Comparison of ENCODE assay signal across 14 cellular contexts in genomic region chr18:24672165-24672950, GRCh38.
DNase-seq lines count a peak whose midpoint lies in the region; ATAC-seq and TF ChIP-seq lines count a peak whose summit lies in the region.
"Had no signal": no experiment of that assay in that cellular context is flagged by ENCODE, and none has a peak within 500 bp of the region (broad histone marks: within the 10 kb centered on the region; RNA-seq: fewer than 3 reads in every experiment).

No MANE protein-coding gene starts in this region.

- H4K20me1 ChIP-seq in SK-N-SH (ENCODE audit: insufficient read depth): no peaks in the 10 kb centered on the region

- H3K27me3 Mint-ChIP-seq in CD4-positive, alpha-beta T cell: peaks cover 16% of the 10 kb centered on the region

- no peak for ATAC-seq in CD4-positive, alpha-beta T cell (ENCODE audit: poor library complexity)

- H3K9ac ChIP-seq in SK-N-SH: no peak overlapping the region

- CTCF ChIA-PET in HEK293 (lab: Yijun Ruan, JAX) (interaction anchor here (0.7 to 1.3 kb wide), 4 partner anchors 40 to 311 kb away, joined by 3 to 4 read pairs (median 3); no protein-coding TSS in a partner anchor), SK-N-SH (lab: Yijun Ruan, JAX) (interaction anchor here (0.9 to 4.0 kb wide), 29 partner anchors 9 to 424 kb away, joined by 3 to 77 read pairs (median 5); no protein-coding TSS in a partner anchor)
- CTCF ChIA-PET in CD4-positive, alpha-beta T cell (lab: Charles Lee): no interaction called here

- no peaks in the 10 kb centered on the region for H3K9me3 Mint-ChIP-seq in CD4-positive, alpha-beta T cell
- H3K9me3 Mint-ChIP-seq: T-helper 1 cell treated with Interleukin-12 subunit alpha and Interleukin-12 subunit beta and Interleukin-4 antibody, amounts not matched to agents 30 μg/mL and 1 μg/mL, for 36 hours had no signal

- H3K4me3 Mint-ChIP-seq in CD4-positive, alpha-beta T cell: no peak overlapping the region
- H3K4me3 Mint-ChIP-seq: T-helper 1 cell treated with Interleukin-12 subunit alpha and Interleukin-12 subunit beta and Interleukin-4 antibody, amounts not matched to agents 30 μg/mL and 1 μg/mL, for 36 hours had no signal

- 2% methylated on average over 9 of the region's 9 CpGs for WGBS in SK-N-SH (ENCODE audit: low lambda C conversion rate)

- H3K4me1 ChIP-seq in HEK293 (ENCODE audit: control insufficient read depth, insufficient read depth, low read length) (no peaks in the 10 kb centered on the region), SK-N-SH (ENCODE audit: control insufficient read depth in 1 of 2, insufficient read depth in 2 of 2, low read depth in 1 of 2, low read length in 1 of 2) (peaks cover 0 to 26% of the 10 kb centered on the region in 2 experiments; a peak in 2 of 4 replicates)
- H3K4me1 ChIP-seq: tibial nerve had no signal

- TF ChIP-seq RAD21 in SK-N-SH (IDR thresholded peaks at IDR 0.05; ENCODE audit: low read length): peak; percentile 77

- H3K9me2 ChIP-seq in SK-N-SH: no peaks in the 10 kb centered on the region

- no peaks in the 10 kb centered on the region for H3K27me3 ChIP-seq in SK-N-SH (ENCODE audit: insufficient read depth)
- H3K27me3 ChIP-seq in CD4-positive, alpha-beta T cell (ENCODE audit: control insufficient read depth, insufficient read depth, low read length): no peaks in the 10 kb centered on the region
- H3K27me3 ChIP-seq: tibial nerve had no signal

- POLR2A ChIA-PET in HEK293 (lab: Yijun Ruan, JAX) (interaction anchor here (0.6 to 0.7 kb wide), 2 partner anchors 32 to 35 kb away, joined by 3 to 4 read pairs; no protein-coding TSS in a partner anchor), SK-N-SH (lab: Yijun Ruan, JAX) (interaction anchor here (1.0 to 1.1 kb wide), 3 partner anchors 13 to 71 kb away, joined by 4 to 5 read pairs (median 4); no protein-coding TSS in a partner anchor)
- POLR2A ChIA-PET in CD4-positive, alpha-beta T cell (lab: Charles Lee): no interaction called here

- TF ChIP-seq CTCF in HEK293 (tag by site-specific recombination; IDR thresholded peaks at IDR 0.05): peak; percentile 58; the same call in 1 of the 2 replicates
- TF ChIP-seq CTCF in SK-N-SH (IDR thresholded peaks at IDR 0.05): no peak
- TF ChIP-seq CTCF in CD4-positive, alpha-beta T cell (IDR thresholded peaks at IDR 0.05): no peak

- H3K36me3 ChIP-seq in HEK293 (ENCODE audit: control insufficient read depth in 2 of 2, insufficient read depth in 1 of 2, low read length in 2 of 2): no peaks in the 10 kb centered on the region
- H3K36me3 ChIP-seq in SK-N-SH (replicated peaks in 1 of 2; ENCODE audit: control insufficient read depth in 1 of 2, insufficient read depth in 2 of 2, low read length in 1 of 2): no peaks in the 10 kb centered on the region
- H3K36me3 ChIP-seq: tibial nerve had no signal

- H3K27ac ChIP-seq in HEK293 (ENCODE audit: extremely low read depth, low read depth, low read length) (no peak overlapping the region), SK-N-SH (ENCODE audit: low read depth in 2 of 2, low read length in 1 of 2) (peak overlapping the region in 1 of 2 experiments; percentile 75; a peak in 2 of 4 replicates)
- no peak overlapping the region for H3K27ac ChIP-seq in CD4-positive, alpha-beta T cell (ENCODE audit: low read depth, low read length)
- H3K27ac ChIP-seq: tibial nerve had no signal

- no peaks in the 10 kb centered on the region for H3K36me3 Mint-ChIP-seq in CD4-positive, alpha-beta T cell (ENCODE audit: low read depth)

- intact Hi-C loops in CD4-positive, alpha-beta T cell (cut with DNase I, micrococcal nuclease): loop anchor here (1.0 to 5.0 kb wide), 2 partner anchors 70 to 72 kb away; no protein-coding TSS in a partner anchor

- H3K9me3 ChIP-seq in HEK293 (ENCODE audit: control insufficient read depth, insufficient read depth, low read depth, low read length): no peaks in the 10 kb centered on the region
- H3K9me3 ChIP-seq in SK-N-SH: no peaks in the 10 kb centered on the region
- H3K9me3 ChIP-seq in CD4-positive, alpha-beta T cell (ENCODE audit: control insufficient read depth, low read length): no peaks in the 10 kb centered on the region
- H3K9me3 ChIP-seq: tibial nerve had no signal

- H3K4me1 Mint-ChIP-seq in CD4-positive, alpha-beta T cell (ENCODE audit: low read depth): no peaks in the 10 kb centered on the region

- no peak overlapping the region for H3K4me2 ChIP-seq in SK-N-SH

- H3K27ac Mint-ChIP-seq in CD4-positive, alpha-beta T cell: no peak overlapping the region
- H3K27ac Mint-ChIP-seq: T-helper 1 cell treated with Interleukin-12 subunit alpha and Interleukin-12 subunit beta and Interleukin-4 antibody, amounts not matched to agents 30 μg/mL and 1 μg/mL, for 36 hours had no signal

- peak in 1 of 2 experiments; percentile 82; a peak in 2 of 4 replicates for TF ChIP-seq EP300 in SK-N-SH (IDR thresholded peaks at IDR 0.05; ENCODE audit: borderline replicate concordance in 1 of 2, low read depth in 1 of 2, low read length in 1 of 2)

- H3K79me2 ChIP-seq in SK-N-SH (ENCODE audit: insufficient read depth): no peaks in the 10 kb centered on the region

- H3K4me3 ChIP-seq in HEK293 (ENCODE audit: low read depth, low read length) (no peak overlapping the region), SK-N-SH (ENCODE audit: low read depth in 2 of 2, low read length in 1 of 2) (no peak overlapping the region)
- H3K4me3 ChIP-seq: tibial nerve had no signal

- H3F3A ChIP-seq in SK-N-SH (replicated peaks; ENCODE audit: insufficient read depth): no peaks in the 10 kb centered on the region

- no peak overlapping the region for H2AFZ ChIP-seq in SK-N-SH (ENCODE audit: low read depth)

- peak; percentile 71 for DNase-seq in NCI-H1092 treated with DMSO at 0.1 percent for 48 hours (lab: John Stamatoyannopoulos, UW)
- DNase-seq in NCI-H1092 (lab: John Stamatoyannopoulos, UW): no peak
- DNase-seq in SK-N-SH: peak; percentile 63
- peak; percentile 43 for DNase-seq in left kidney (ENCODE audit: low read depth, low spot score)
- no peak for DNase-seq in amniotic stem cell (lab: John Stamatoyannopoulos, UW)
- DNase-seq in dedifferentiated amniotic fluid mesenchymal stem cell (ENCODE audit: extremely low spot score): no peak
- no peak for DNase-seq in CD4-positive, alpha-beta T cell
- DNase-seq: 8988T; activated CD4-positive, alpha-beta T cell treated with anti-CD3 and anti-CD28 coated beads, Interleukin-2, amount 50 U/mL, for 48 hours; activated effector memory CD4-positive, alpha-beta T cell treated with Interleukin-2 at 50 U/mL for 16 hours; stimulated activated CD4-positive, alpha-beta T cell treated with anti-CD3 and anti-CD28 coated beads, Interleukin-12 subunit alpha, Interleukin-12 subunit beta, amount 100 ng/mL, for 4 hours had no signal

TF ChIP-seq in HEK293, 187 proteins besides CTCF, POLR2A, EP300 and RAD21:
- TF ChIP-seq ZBTB17 (tag by site-specific recombination; IDR thresholded peaks at IDR 0.05): 0 out of 2 replicates have a peak, but pooled peaks have one; percentile 19
- TF ChIP-seq ZNF792 (tag by site-specific recombination; IDR thresholded peaks at IDR 0.05): no peak
TF ChIP-seq in HEK293: peak in this region for 1.

TF ChIP-seq in SK-N-SH, 30 proteins besides CTCF, POLR2A, EP300 and RAD21 (continues in another document):
- TF ChIP-seq, protein P1, sequence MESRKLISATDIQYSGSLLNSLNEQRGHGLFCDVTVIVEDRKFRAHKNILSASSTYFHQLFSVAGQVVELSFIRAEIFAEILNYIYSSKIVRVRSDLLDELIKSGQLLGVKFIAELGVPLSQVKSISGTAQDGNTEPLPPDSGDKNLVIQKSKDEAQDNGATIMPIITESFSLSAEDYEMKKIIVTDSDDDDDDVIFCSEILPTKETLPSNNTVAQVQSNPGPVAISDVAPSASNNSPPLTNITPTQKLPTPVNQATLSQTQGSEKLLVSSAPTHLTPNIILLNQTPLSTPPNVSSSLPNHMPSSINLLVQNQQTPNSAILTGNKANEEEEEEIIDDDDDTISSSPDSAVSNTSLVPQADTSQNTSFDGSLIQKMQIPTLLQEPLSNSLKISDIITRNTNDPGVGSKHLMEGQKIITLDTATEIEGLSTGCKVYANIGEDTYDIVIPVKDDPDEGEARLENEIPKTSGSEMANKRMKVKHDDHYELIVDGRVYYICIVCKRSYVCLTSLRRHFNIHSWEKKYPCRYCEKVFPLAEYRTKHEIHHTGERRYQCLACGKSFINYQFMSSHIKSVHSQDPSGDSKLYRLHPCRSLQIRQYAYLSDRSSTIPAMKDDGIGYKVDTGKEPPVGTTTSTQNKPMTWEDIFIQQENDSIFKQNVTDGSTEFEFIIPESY (IDR thresholded peaks at IDR 0.05; ENCODE audit: borderline replicate concordance, low read depth): no peak
- TF ChIP-seq TEAD4 (IDR thresholded peaks at IDR 0.05; ENCODE audit: borderline replicate concordance, insufficient read depth) (no peak), NFIC (IDR thresholded peaks at IDR 0.05; ENCODE audit: borderline replicate concordance) (no peak), SMC3 (IDR thresholded peaks at IDR 0.05; ENCODE audit: low read depth, low read length) (peak; percentile 18; the same call in 1 of the 2 replicates), TAF1 (IDR thresholded peaks at IDR 0.05; ENCODE audit: borderline replicate concordance, low read depth, low read length) (no peak), RXRA (IDR thresholded peaks at IDR 0.05; ENCODE audit: borderline replicate concordance, low read depth) (no peak), CHD2 (IDR thresholded peaks at IDR 0.05; ENCODE audit: low read length, partially characterized antibody) (peak; percentile 66), MEF2A (IDR thresholded peaks at IDR 0.05; ENCODE audit: borderline replicate concordance, low read depth) (no peak), FOXJ3 (CRISPR knock-in tag; IDR thresholded peaks at IDR 0.05) (peak; percentile 81; the same call in 1 of the 2 replicates), RCOR1 (IDR thresholded peaks at IDR 0.05; ENCODE audit: low read length) (peak; percentile 62; the same call in 1 of the 2 replicates)
- TF ChIP-seq, protein P2, sequence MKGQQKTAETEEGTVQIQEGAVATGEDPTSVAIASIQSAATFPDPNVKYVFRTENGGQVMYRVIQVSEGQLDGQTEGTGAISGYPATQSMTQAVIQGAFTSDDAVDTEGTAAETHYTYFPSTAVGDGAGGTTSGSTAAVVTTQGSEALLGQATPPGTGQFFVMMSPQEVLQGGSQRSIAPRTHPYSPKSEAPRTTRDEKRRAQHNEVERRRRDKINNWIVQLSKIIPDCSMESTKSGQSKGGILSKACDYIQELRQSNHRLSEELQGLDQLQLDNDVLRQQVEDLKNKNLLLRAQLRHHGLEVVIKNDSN (IDR thresholded peaks at IDR 0.05; ENCODE audit: borderline replicate concordance, low read depth): no peak
- TF ChIP-seq, protein P3, sequence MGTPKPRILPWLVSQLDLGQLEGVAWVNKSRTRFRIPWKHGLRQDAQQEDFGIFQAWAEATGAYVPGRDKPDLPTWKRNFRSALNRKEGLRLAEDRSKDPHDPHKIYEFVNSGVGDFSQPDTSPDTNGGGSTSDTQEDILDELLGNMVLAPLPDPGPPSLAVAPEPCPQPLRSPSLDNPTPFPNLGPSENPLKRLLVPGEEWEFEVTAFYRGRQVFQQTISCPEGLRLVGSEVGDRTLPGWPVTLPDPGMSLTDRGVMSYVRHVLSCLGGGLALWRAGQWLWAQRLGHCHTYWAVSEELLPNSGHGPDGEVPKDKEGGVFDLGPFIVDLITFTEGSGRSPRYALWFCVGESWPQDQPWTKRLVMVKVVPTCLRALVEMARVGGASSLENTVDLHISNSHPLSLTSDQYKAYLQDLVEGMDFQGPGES (IDR thresholded peaks at IDR 0.05; ENCODE audit: low read depth, low read length): no peak

Comparison
In these comparisons a context has a peak if more than half of its experiments do, and no peak if none do; other contexts are left out.
1. DNase-seq: peak in NCI-H1092 treated with DMSO at 0.1 percent for 48 hours (single experiment), SK-N-SH (single experiment) and left kidney (single experiment); none in NCI-H1092 (single experiment), amniotic stem cell (single experiment), dedifferentiated amniotic fluid mesenchymal stem cell (single experiment) and CD4-positive, alpha-beta T cell (0 of 10).